Comparison of ENCODE assay signal across 8 cellular contexts in genomic region chr9:128552153-128552743, GRCh38. TPM values are rescaled to one million over a fixed set of nuclear protein-coding genes. Genes with fewer than 3 reads are reported as not detected.
DNase-seq lines count a peak whose midpoint lies in the region; ATAC-seq and TF ChIP-seq lines count a peak whose summit lies in the region.

TSS of gene SPTAN1 (plus strand) at chr9:128552587. CDS start at chr9:128566741, 14,154 bp downstream.

- H3K27me3 Mint-ChIP-seq in activated T-cell treated with anti-CD3 and anti-CD28 coated beads, Interleukin-2, amount 50 U/mL, for 72 hours (ENCODE audit: low read depth) = no peaks in the 10 kb centered on the region
- no peaks in the 10 kb centered on the region for H3K27me3 Mint-ChIP-seq in naive B cell

- DNase-seq in DND-41 (peak; percentile 93), RKO (ENCODE audit: low spot score) (peak; percentile 97), fibroblast of gingiva (ENCODE audit: low read depth) (peak; percentile 88), naive B cell (peak; percentile 97)
- peak; percentile 98 for DNase-seq in activated T-cell treated with anti-CD3 and anti-CD28 coated beads, Interleukin-2, amount 50 U/mL, for 72 hours
- peak; percentile 98 to 99 for DNase-seq in stimulated activated effector memory CD8-positive, alpha-beta T cell treated with anti-CD3 and anti-CD28 coated beads, Interleukin-12 subunit alpha, Interleukin-12 subunit beta, amount 100 ng/mL, for 72 hours (ENCODE audit: low spot score in 2 of 2)

- H3K9me3 Mint-ChIP-seq in activated T-cell treated with anti-CD3 and anti-CD28 coated beads, Interleukin-2, amount 50 U/mL, for 72 hours = no peaks in the 10 kb centered on the region
- no peaks in the 10 kb centered on the region for H3K9me3 Mint-ChIP-seq in naive B cell
- no peaks in the 10 kb centered on the region for H3K9me3 Mint-ChIP-seq in stimulated activated effector memory CD8-positive, alpha-beta T cell treated with anti-CD3 and anti-CD28 coated beads, Interleukin-12 subunit alpha, Interleukin-12 subunit beta, amount 100 ng/mL, for 72 hours

- peak within 1 kb of the TSS; percentile 85 for H3K27ac ChIP-seq in DND-41 (ENCODE audit: low read length)
- H3K27ac ChIP-seq in KOPT-K1 (ENCODE audit: low read depth, low read length, poor library complexity, severe bottlenecking) = peak within 1 kb of the TSS; percentile 75

- H3K4me3 Mint-ChIP-seq in activated T-cell treated with anti-CD3 and anti-CD28 coated beads, Interleukin-2, amount 50 U/mL, for 72 hours = peak within 1 kb of the TSS in 1 of 2 donors; percentile 100
- peak within 1 kb of the TSS in 6 of 8 donors; percentile 89 to 97 (median 96) for H3K4me3 Mint-ChIP-seq in naive B cell
- H3K4me3 Mint-ChIP-seq in stimulated activated effector memory CD8-positive, alpha-beta T cell treated with anti-CD3 and anti-CD28 coated beads, Interleukin-12 subunit alpha, Interleukin-12 subunit beta, amount 100 ng/mL, for 72 hours = no peak within 1 kb of the TSS

- peak within 1 kb of the TSS; percentile 89 to 94 for H3K4me3 ChIP-seq in DND-41 (ENCODE audit: low read depth in 1 of 2, low read length in 2 of 2)

- H3K4me2 ChIP-seq in DND-41 (ENCODE audit: insufficient read depth, low read length) = peak within 1 kb of the TSS; percentile 82

- ATAC-seq in DND-41 (ENCODE audit: insufficient read depth, low read depth) (peak; percentile 86), GM21825 (IDR thresholded peaks at IDR 0.05; ENCODE audit: unreplicated experiment) (peak; percentile 73), naive B cell (ENCODE audit: low read depth in 2 of 2) (peak; percentile 87)
- peak; percentile 80 to 81 for ATAC-seq in activated T-cell treated with anti-CD3 and anti-CD28 coated beads, Interleukin-2, amount 50 U/mL, for 72 hours (replicated peaks in 1 of 2)
- peak; percentile 79 for ATAC-seq in stimulated activated effector memory CD8-positive, alpha-beta T cell treated with anti-CD3 and anti-CD28 coated beads, Interleukin-12 subunit alpha, Interleukin-12 subunit beta, amount 100 ng/mL, for 72 hours

- no peaks in the 10 kb centered on the region for H3K36me3 Mint-ChIP-seq in activated T-cell treated with anti-CD3 and anti-CD28 coated beads, Interleukin-2, amount 50 U/mL, for 72 hours (ENCODE audit: insufficient read depth in 2 of 2)
- H3K36me3 Mint-ChIP-seq in naive B cell = no peaks in the 10 kb centered on the region
- no peaks in the 10 kb centered on the region for H3K36me3 Mint-ChIP-seq in stimulated activated effector memory CD8-positive, alpha-beta T cell treated with anti-CD3 and anti-CD28 coated beads, Interleukin-12 subunit alpha, Interleukin-12 subunit beta, amount 100 ng/mL, for 72 hours

- H3K27ac Mint-ChIP-seq in activated T-cell treated with anti-CD3 and anti-CD28 coated beads, Interleukin-2, amount 50 U/mL, for 72 hours = peak within 1 kb of the TSS; percentile 89
- peak within 1 kb of the TSS in 5 of 6 donors; percentile 96 to 98 (median 97) for H3K27ac Mint-ChIP-seq in naive B cell
- H3K27ac Mint-ChIP-seq in stimulated activated effector memory CD8-positive, alpha-beta T cell treated with anti-CD3 and anti-CD28 coated beads, Interleukin-12 subunit alpha, Interleukin-12 subunit beta, amount 100 ng/mL, for 72 hours = no peak within 1 kb of the TSS

- no peaks in the 10 kb centered on the region for H3K9me3 ChIP-seq in DND-41 (ENCODE audit: insufficient read depth, low read length, severe bottlenecking)
- no peaks in the 10 kb centered on the region for H3K9me3 ChIP-seq in KOPT-K1 (ENCODE audit: insufficient read depth, low read length, poor library complexity, severe bottlenecking)

- peaks cover 25% of the 10 kb centered on the region for H4K20me1 ChIP-seq in DND-41 (ENCODE audit: insufficient read depth, low read length)

- peaks cover 48% of the 10 kb centered on the region for H3K4me1 ChIP-seq in DND-41 (ENCODE audit: insufficient read depth, low read length)

- peaks cover 26% of the 10 kb centered on the region for H3K4me1 Mint-ChIP-seq in activated T-cell treated with anti-CD3 and anti-CD28 coated beads, Interleukin-2, amount 50 U/mL, for 72 hours (ENCODE audit: low read depth)
- H3K4me1 Mint-ChIP-seq in naive B cell = peaks cover 0 to 19% (median 11%) of the 10 kb centered on the region in 3 donors
- peaks cover 38% of the 10 kb centered on the region for H3K4me1 Mint-ChIP-seq in stimulated activated effector memory CD8-positive, alpha-beta T cell treated with anti-CD3 and anti-CD28 coated beads, Interleukin-12 subunit alpha, Interleukin-12 subunit beta, amount 100 ng/mL, for 72 hours

- H3K27me3 ChIP-seq in DND-41 (ENCODE audit: insufficient read depth, low read length, poor library complexity) = no peaks in the 10 kb centered on the region

- H3K79me2 ChIP-seq in DND-41 (ENCODE audit: insufficient read depth, low read length) = peaks cover 48% of the 10 kb centered on the region

- H3K36me3 ChIP-seq in DND-41 (ENCODE audit: insufficient read depth, low read length) (0 out of 2 replicates have a peak, but pooled peaks cover 4% of the 10 kb centered on the region), KOPT-K1 (ENCODE audit: insufficient read depth, low read length) (no peaks in the 10 kb centered on the region; the same call in 1 of the 2 replicates)

- H3K9ac ChIP-seq in DND-41 (ENCODE audit: low read depth, low read length) = peak within 1 kb of the TSS; percentile 90

- H2AFZ ChIP-seq in DND-41 (ENCODE audit: low read depth, low read length) = peak within 1 kb of the TSS; percentile 94

- TF ChIP-seq CTCF in DND-41 (IDR thresholded peaks at IDR 0.05; ENCODE audit: borderline replicate concordance, extremely low read depth, low read length, poor library complexity, severe bottlenecking) = no peak

RNA-seq across cellular contexts. Expression of gene SPTAN1, which starts in this region (rescaled TPM):
- 100 to 1,000 TPM; 289 to 304 TPM for total RNA-seq in activated T-cell treated with anti-CD3 and anti-CD28 coated beads, Interleukin-2, amount 50 U/mL, for 72 hours
- 10 to 100 TPM in 5 of 6 donors, 1 to 10 TPM in 1; 2.3 to 72.4 (median 31.4) TPM for polyA plus RNA-seq in naive B cell (ENCODE audit: low read depth in 6 of 6)

Comparison
In these comparisons a context has a peak if more than half of its experiments do, and no peak if none do; other contexts are left out.
1. Peak in every context shown above with its lines: DNase-seq, ATAC-seq, H3K4me3 ChIP-seq and H3K27ac ChIP-seq.